ENCODE assay signal across 15 cellular contexts in the genomic region with DNA sequence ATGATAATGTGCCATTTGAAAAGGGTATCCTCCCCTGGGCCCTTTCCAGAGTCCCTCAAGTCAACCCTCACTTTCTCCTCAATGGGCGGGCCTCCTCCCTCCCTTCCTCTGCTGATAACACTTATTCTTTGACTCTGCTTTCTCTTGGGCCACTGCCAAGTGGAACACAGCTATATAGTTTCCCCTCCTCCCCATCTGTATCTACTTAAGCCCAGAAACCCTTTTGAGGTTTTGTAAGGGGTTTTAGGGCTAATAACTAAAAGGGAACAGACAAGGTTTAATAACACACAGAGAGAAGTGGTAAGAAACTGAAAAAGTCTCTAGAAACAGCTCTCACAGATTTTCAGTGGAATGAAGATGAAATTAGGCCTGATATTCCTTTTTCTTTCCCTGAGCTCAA.
"Had no signal": no experiment of that assay in that cellular context is flagged by ENCODE, and none has a peak within 500 bp of the region (broad histone marks: within the 10 kb centered on the region; RNA-seq: fewer than 3 reads in every experiment).

No MANE protein-coding gene starts in this region.

- ATAC-seq: activated CD8-positive, alpha-beta memory T cell treated with anti-CD3 and anti-CD28 coated beads, Interleukin-2, amount 10 ng/mL, durations not matched to agents 7 days and 5 days; activated T-cell treated with anti-CD3 and anti-CD28 coated beads, Interleukin-2, amount 50 U/mL, for 4 hours; gastroesophageal sphincter had no signal

- H3K4me1 ChIP-seq: gastroesophageal sphincter, left ventricle myocardium inferior, sigmoid colon, transverse colon had no signal

- H3K36me3 ChIP-seq: brain microvascular endothelial cell, gastroesophageal sphincter, left ventricle myocardium inferior, sigmoid colon, transverse colon had no signal

- H3K4me3 ChIP-seq: gastroesophageal sphincter, left ventricle myocardium inferior, sigmoid colon, transverse colon had no signal

- DNase-seq: activated CD4-positive, alpha-beta T cell treated with anti-CD3 and anti-CD28 coated beads, Interleukin-2, amount 50 U/mL, for 4 hours; activated CD8-positive, alpha-beta memory T cell treated with anti-CD3 and anti-CD28 coated beads, Interleukin-2, amount 10 ng/mL, durations not matched to agents 7 days and 5 days; activated gamma-delta T cell; activated T-cell treated with anti-CD3 and anti-CD28 coated beads, Interleukin-2, amount 50 U/mL, for 4 hours; brain microvascular endothelial cell; effector memory CD4-positive, alpha-beta T cell; kidney; left ventricle myocardium inferior; sigmoid colon; stimulated activated CD4-positive, alpha-beta T cell treated with anti-CD3 and anti-CD28 coated beads, Interleukin-12 subunit alpha, Interleukin-12 subunit beta, amount 100 ng/mL, for 4 hours; stimulated activated naive CD4-positive, alpha-beta T cell; substantia nigra; transverse colon had no signal

- H3K27ac ChIP-seq: brain microvascular endothelial cell, epithelial cell of prostate, gastroesophageal sphincter, left ventricle myocardium inferior, sigmoid colon, transverse colon had no signal

- H3K9me3 ChIP-seq: gastroesophageal sphincter, left ventricle myocardium inferior, sigmoid colon, transverse colon had no signal

- H3K27me3 ChIP-seq: brain microvascular endothelial cell, gastroesophageal sphincter, sigmoid colon, transverse colon had no signal
